8 cellular contexts compared by ENCODE assay signal in the genomic region with DNA sequence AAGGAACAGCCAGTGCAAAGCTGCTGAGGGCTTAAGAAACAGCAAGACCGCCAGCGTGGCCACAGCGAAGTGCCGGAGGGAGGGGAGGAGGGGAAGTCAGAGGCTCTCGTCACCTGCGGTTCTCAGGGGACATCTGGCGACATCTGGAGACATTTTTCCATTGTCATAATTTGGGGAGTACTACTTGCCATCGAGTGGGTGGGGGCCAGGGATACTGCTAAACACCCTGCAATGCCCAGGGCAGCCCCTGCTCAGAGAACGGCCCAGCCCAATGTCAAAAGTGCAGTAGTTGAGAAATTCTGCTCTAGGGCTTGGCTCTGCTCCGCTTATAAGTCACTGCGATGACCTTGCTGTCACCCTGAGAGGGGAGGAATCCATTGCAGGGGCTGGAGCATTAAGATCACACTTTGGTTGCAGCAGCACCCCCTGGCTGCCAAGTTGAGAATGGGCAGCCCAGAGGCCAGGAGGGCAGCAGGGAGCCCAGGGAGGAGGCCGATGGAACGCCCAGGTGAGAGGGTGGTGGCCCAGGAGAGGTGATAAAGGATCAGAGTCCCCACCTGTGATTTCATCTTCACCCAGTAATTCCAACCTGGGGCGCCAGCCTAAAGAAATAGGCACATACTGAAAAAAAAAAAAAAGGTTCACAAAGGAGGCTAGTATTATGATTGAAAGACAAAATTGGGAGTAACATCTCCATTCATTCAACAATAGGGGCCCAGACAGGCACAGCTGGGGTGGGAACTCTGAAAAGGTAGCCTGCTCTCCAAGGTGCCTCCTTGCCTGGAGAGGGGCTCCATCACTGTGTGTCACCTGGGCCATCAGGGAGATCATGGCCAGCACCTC.
A peak's percentile ranks its signal among the peaks of the same experiment; 100 is the strongest.
DNase-seq lines count a peak whose midpoint lies in the region; ATAC-seq and TF ChIP-seq lines count a peak whose summit lies in the region.

No MANE protein-coding gene starts in this region.

- H3K79me2 ChIP-seq in OCI-LY7 (ENCODE audit: insufficient read depth, low read depth, low read length): no peaks in the 10 kb centered on the region
- H3K79me2 ChIP-seq in trophoblast cell (ENCODE audit: control insufficient read depth, insufficient read depth, low read length, poor library complexity): no peaks in the 10 kb centered on the region

- H4K91ac ChIP-seq in trophoblast cell (ENCODE audit: low read depth, low read length): no peak overlapping the region

- peak overlapping the region; percentile 7 for H3K14ac ChIP-seq in trophoblast cell (ENCODE audit: low read length)

- H3K4me1 ChIP-seq in OCI-LY7 (ENCODE audit: insufficient read depth, low read length, poor library complexity, severe bottlenecking) (no peaks in the 10 kb centered on the region), trophoblast cell (ENCODE audit: control insufficient read depth in 1 of 2, insufficient read depth in 2 of 2, low read length in 2 of 2) (peaks cover 14% of the 10 kb centered on the region in 2 experiments)

- H3K4me2 ChIP-seq in OCI-LY7 (ENCODE audit: low read length) (no peak overlapping the region), trophoblast cell (ENCODE audit: low read length) (no peak overlapping the region)

- H2AFZ ChIP-seq in OCI-LY7 (ENCODE audit: low read length): no peak overlapping the region
- no peak overlapping the region for H2AFZ ChIP-seq in trophoblast cell (ENCODE audit: insufficient read depth, low read length, poor library complexity)

- H2AK5ac ChIP-seq in trophoblast cell (ENCODE audit: low read length): no peak overlapping the region

- H3K9me3 ChIP-seq in OCI-LY7 (ENCODE audit: low read length) (no peaks in the 10 kb centered on the region), trophoblast cell (ENCODE audit: insufficient read depth, low read depth, low read length) (peaks cover 2% of the 10 kb centered on the region)

- intact Hi-C loops in OCI-LY7 (cut with micrococcal nuclease; ENCODE audit: unreplicated experiment): no loop called here

- no peak overlapping the region for H4K12ac ChIP-seq in trophoblast cell (ENCODE audit: low read depth, low read length)

- peak; percentile 84 for TF ChIP-seq CTCF in OCI-LY7 (conservative IDR thresholded peaks at IDR 0.05; ENCODE audit: low read length)

- CTCF ChIA-PET in OCI-LY7 (lab: Charles Lee; ENCODE audit: unreplicated experiment): no interaction called here

- H3K18ac ChIP-seq in trophoblast cell (ENCODE audit: low read length): no peak overlapping the region

- no peaks in the 10 kb centered on the region for H4K20me1 ChIP-seq in OCI-LY7 (ENCODE audit: insufficient read depth, low read length)

- no TSS peak for BruUV-seq in OCI-LY7 (replicated peaks; lab: Mats Ljungman, UMichigan)

- no peak overlapping the region for H4K8ac ChIP-seq in trophoblast cell (ENCODE audit: low read depth, low read length)

- no peaks in the 10 kb centered on the region for H3K9me2 ChIP-seq in OCI-LY7 (ENCODE audit: insufficient read depth, low read length)

- H3K27ac ChIP-seq in OCI-LY7 (ENCODE audit: low read depth, low read length, poor library complexity, severe bottlenecking) (no peak overlapping the region), epithelial cell of prostate (no peak overlapping the region), trophoblast cell (ENCODE audit: low read depth, low read length) (no peak overlapping the region)

- no peaks in the 10 kb centered on the region for H3K27me3 ChIP-seq in trophoblast cell (ENCODE audit: insufficient read depth, low read length)

- H3K4ac ChIP-seq in trophoblast cell (ENCODE audit: low read depth, low read length): no peak overlapping the region

- no peak overlapping the region for H2BK5ac ChIP-seq in trophoblast cell (ENCODE audit: low read depth, low read length, poor library complexity)

- no peak overlapping the region for H3K9ac ChIP-seq in trophoblast cell (ENCODE audit: low read length)

- DNase-seq in AG20443 (ENCODE audit: low spot score) (peak; percentile 79), OCI-LY7 (ENCODE audit: low spot score) (peak; percentile 44), epithelial cell of prostate (ENCODE audit: low read depth, low spot score) (peak; percentile 27), trophoblast cell (peak; percentile 75 to 81), NCI-H2171 (lab: John Stamatoyannopoulos, UW) (no peak), cerebellar nuclear complex (lab: John Stamatoyannopoulos, UW) (no peak), T-helper 1 cell (no peak)

- peaks cover 3% of the 10 kb centered on the region for H3K79me1 ChIP-seq in trophoblast cell (ENCODE audit: low read length)

- H3K23ac ChIP-seq in trophoblast cell (ENCODE audit: low read length): no peak overlapping the region

- ATAC-seq in GM18498 (IDR thresholded peaks at IDR 0.05; ENCODE audit: unreplicated experiment): peak; percentile 57

- POLR2A ChIA-PET in OCI-LY7 (lab: Charles Lee): no interaction called here

- H3K4me3 ChIP-seq in OCI-LY7 (ENCODE audit: low read depth, low read length, poor library complexity, severe bottlenecking) (no peak overlapping the region), trophoblast cell (ENCODE audit: low read depth, low read length) (no peak overlapping the region)

- H3K36me3 ChIP-seq in OCI-LY7 (ENCODE audit: insufficient read depth, low read length): no peaks in the 10 kb centered on the region
- no peaks in the 10 kb centered on the region for H3K36me3 ChIP-seq in trophoblast cell (ENCODE audit: control insufficient read depth in 1 of 2, insufficient read depth in 2 of 2, low read length in 2 of 2)

- peak overlapping the region; percentile 25 for H2BK12ac ChIP-seq in trophoblast cell (ENCODE audit: low read length)

- no CpG with 5 or more reads among the region's 14 CpGs for WGBS in trophoblast cell (ENCODE audit: extremely low coverage, insufficient coverage, insufficient read length)

- H2BK120ac ChIP-seq in trophoblast cell (ENCODE audit: insufficient read depth, low read length, poor library complexity): no peak overlapping the region

Comparison
In these comparisons a context has a peak if more than half of its experiments do, and no peak if none do; other contexts are left out.
1. DNase-seq: peak in AG20443 (single experiment), OCI-LY7 (single experiment), epithelial cell of prostate (single experiment) and trophoblast cell (2 of 2); none in NCI-H2171 (single experiment), cerebellar nuclear complex (0 of 2) and T-helper 1 cell (0 of 5).